In the genomic region with DNA sequence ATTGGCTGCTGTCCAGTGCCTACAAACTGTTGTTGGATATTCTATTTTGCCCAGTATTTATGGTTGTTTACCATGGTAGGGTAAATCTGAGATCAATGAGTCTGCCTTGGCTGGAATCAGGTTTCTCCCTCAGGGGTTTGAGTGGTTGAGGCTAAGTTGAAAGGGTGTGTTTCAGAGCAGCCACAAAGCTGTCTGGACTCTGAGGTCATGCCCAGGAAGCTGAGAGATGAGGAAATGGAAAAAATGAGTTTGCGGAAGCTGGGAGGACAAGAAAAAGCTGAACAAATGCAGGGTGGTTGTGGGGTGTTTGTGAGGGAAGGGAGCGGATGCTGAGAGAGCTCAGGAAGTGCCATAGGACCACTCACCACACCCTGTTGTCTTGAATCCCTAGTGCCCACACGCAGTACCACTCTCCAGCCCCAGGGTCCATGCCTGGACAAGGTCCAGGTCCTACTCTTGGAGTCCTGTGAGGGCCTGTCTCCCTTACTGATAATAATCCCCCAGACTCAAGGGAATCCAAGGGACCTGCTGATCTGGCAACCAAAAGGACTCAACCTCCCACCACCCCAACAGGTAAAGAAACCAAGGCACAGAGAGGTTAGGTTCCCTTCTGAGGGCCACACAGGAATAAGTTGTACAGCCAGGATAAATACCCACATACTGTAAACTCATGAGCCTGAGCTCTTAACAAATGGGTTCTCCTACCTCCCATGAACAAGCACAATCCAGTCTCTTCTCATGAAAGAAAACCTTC, we compare ENCODE assay signal across 1 cellular context.
TF ChIP-seq lines count a peak whose summit lies in the region.

No MANE protein-coding gene starts in this region.

TF ChIP-seq in GM12878, 131 proteins besides CTCF, POLR2A, EP300 and RAD21 (continued from another document):
- TF ChIP-seq, protein P1, sequence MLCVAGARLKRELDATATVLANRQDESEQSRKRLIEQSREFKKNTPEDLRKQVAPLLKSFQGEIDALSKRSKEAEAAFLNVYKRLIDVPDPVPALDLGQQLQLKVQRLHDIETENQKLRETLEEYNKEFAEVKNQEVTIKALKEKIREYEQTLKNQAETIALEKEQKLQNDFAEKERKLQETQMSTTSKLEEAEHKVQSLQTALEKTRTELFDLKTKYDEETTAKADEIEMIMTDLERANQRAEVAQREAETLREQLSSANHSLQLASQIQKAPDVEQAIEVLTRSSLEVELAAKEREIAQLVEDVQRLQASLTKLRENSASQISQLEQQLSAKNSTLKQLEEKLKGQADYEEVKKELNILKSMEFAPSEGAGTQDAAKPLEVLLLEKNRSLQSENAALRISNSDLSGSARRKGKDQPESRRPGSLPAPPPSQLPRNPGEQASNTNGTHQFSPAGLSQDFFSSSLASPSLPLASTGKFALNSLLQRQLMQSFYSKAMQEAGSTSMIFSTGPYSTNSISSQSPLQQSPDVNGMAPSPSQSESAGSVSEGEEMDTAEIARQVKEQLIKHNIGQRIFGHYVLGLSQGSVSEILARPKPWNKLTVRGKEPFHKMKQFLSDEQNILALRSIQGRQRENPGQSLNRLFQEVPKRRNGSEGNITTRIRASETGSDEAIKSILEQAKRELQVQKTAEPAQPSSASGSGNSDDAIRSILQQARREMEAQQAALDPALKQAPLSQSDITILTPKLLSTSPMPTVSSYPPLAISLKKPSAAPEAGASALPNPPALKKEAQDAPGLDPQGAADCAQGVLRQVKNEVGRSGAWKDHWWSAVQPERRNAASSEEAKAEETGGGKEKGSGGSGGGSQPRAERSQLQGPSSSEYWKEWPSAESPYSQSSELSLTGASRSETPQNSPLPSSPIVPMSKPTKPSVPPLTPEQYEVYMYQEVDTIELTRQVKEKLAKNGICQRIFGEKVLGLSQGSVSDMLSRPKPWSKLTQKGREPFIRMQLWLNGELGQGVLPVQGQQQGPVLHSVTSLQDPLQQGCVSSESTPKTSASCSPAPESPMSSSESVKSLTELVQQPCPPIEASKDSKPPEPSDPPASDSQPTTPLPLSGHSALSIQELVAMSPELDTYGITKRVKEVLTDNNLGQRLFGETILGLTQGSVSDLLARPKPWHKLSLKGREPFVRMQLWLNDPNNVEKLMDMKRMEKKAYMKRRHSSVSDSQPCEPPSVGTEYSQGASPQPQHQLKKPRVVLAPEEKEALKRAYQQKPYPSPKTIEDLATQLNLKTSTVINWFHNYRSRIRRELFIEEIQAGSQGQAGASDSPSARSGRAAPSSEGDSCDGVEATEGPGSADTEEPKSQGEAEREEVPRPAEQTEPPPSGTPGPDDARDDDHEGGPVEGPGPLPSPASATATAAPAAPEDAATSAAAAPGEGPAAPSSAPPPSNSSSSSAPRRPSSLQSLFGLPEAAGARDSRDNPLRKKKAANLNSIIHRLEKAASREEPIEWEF (IDR thresholded peaks at IDR 0.05; ENCODE audit: insufficient replicate concordance, low read depth, low read length): peak; percentile 79
- TF ChIP-seq TBL1XR1 (IDR thresholded peaks at IDR 0.05; ENCODE audit: low read depth, low read length) (peak; percentile 62; the same call in 1 of the 2 replicates), ZNF592 (IDR thresholded peaks at IDR 0.05) (no peak), CHD2 (IDR thresholded peaks at IDR 0.05; ENCODE audit: borderline replicate concordance, low read depth, low read length) (peak; percentile 37; the same call in 1 of the 2 replicates), IKZF1 (conservative IDR thresholded peaks at IDR 0.05) (peak; percentile 93), EED (IDR thresholded peaks at IDR 0.05; ENCODE audit: low read depth) (peak; percentile 98), JUND (IDR thresholded peaks at IDR 0.05; ENCODE audit: low read depth, low read length) (peak; percentile 54; the same call in 1 of the 2 replicates), GABPA (IDR thresholded peaks at IDR 0.05; ENCODE audit: low read depth) (peak; percentile 70), E2F8 (IDR thresholded peaks at IDR 0.05; ENCODE audit: low read depth, partially characterized antibody) (no peak), RUNX3 (IDR thresholded peaks at IDR 0.05; ENCODE audit: low read length) (peak; percentile 93), SKIL (IDR thresholded peaks at IDR 0.05; ENCODE audit: low read depth, poor library complexity, severe bottlenecking) (peak; percentile 94), MEF2B (IDR thresholded peaks at IDR 0.05; ENCODE audit: partially characterized antibody, poor library complexity, severe bottlenecking) (peak; percentile 63), CBFB (IDR thresholded peaks at IDR 0.05; ENCODE audit: low read depth) (peak; percentile 79), MTA2 (IDR thresholded peaks at IDR 0.05; ENCODE audit: low read depth) (peak; percentile 76; the same call in 1 of the 2 replicates), MEF2A (IDR thresholded peaks at IDR 0.05; ENCODE audit: insufficient read depth, low read depth, low read length) (0 out of 2 replicates have a peak, but pooled peaks have one; percentile 48), NR2F1 (conservative IDR thresholded peaks at IDR 0.05) (peak; percentile 74), SREBF1 (IDR thresholded peaks at IDR 0.05; ENCODE audit: low read length) (no peak), SMAD1 (IDR thresholded peaks at IDR 0.05; ENCODE audit: low read depth, partially characterized antibody) (no peak), NBN (IDR thresholded peaks at IDR 0.05) (peak; percentile 83), ZBTB40 (IDR thresholded peaks at IDR 0.05; ENCODE audit: borderline replicate concordance) (peak; percentile 27; the same call in 1 of the 2 replicates), KLF5 (IDR thresholded peaks at IDR 0.05; ENCODE audit: partially characterized antibody) (no peak), CREB1 (IDR thresholded peaks at IDR 0.05; ENCODE audit: low read depth) (peak; percentile 91), SRF (IDR thresholded peaks at IDR 0.05; ENCODE audit: low read depth in 2 of 2, low read length in 2 of 2) (0 out of 4 replicates have a peak, but pooled peaks of 1 of the 2 experiments have one; percentile 30)
- TF ChIP-seq, protein P2, sequence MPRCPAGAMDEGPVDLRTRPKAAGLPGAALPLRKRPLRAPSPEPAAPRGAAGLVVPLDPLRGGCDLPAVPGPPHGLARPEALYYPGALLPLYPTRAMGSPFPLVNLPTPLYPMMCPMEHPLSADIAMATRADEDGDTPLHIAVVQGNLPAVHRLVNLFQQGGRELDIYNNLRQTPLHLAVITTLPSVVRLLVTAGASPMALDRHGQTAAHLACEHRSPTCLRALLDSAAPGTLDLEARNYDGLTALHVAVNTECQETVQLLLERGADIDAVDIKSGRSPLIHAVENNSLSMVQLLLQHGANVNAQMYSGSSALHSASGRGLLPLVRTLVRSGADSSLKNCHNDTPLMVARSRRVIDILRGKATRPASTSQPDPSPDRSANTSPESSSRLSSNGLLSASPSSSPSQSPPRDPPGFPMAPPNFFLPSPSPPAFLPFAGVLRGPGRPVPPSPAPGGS (IDR thresholded peaks at IDR 0.05; ENCODE audit: borderline replicate concordance, insufficient read depth, low read depth, low read length, poor library complexity, severe bottlenecking): peak; percentile 47
- TF ChIP-seq, protein P3, sequence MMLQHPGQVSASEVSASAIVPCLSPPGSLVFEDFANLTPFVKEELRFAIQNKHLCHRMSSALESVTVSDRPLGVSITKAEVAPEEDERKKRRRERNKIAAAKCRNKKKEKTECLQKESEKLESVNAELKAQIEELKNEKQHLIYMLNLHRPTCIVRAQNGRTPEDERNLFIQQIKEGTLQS (IDR thresholded peaks at IDR 0.05; ENCODE audit: borderline replicate concordance, extremely low read depth, low read depth, low read length): no peak
